ENCODE assay signal across 15 cellular contexts in genomic region chr2:158586491-158586890, GRCh38.
A peak's percentile ranks its signal among the peaks of the same experiment; 100 is the strongest.
DNase-seq lines count a peak whose midpoint lies in the region; ATAC-seq, FAIRE-seq and TF ChIP-seq lines count a peak whose summit lies in the region.
"Had no signal": no experiment of that assay in that cellular context is flagged by ENCODE, and none has a peak within 500 bp of the region (broad histone marks: within the 10 kb centered on the region; RNA-seq: fewer than 3 reads in every experiment).

No MANE protein-coding gene starts in this region.

- no peaks in the 10 kb centered on the region for H3K79me2 ChIP-seq in osteoblast (ENCODE audit: insufficient read depth, low read length)

- intact Hi-C loops in transverse colon (cut with DNase I; ENCODE audit: low total_unique reads), result no loop called here

- peaks cover 13% of the 10 kb centered on the region for H3K4me1 ChIP-seq in osteoblast (ENCODE audit: insufficient read depth, low read length)
- H3K4me1 ChIP-seq in small intestine (ENCODE audit: control insufficient read depth in 2 of 2, insufficient read depth in 1 of 2, low read depth in 1 of 2, low read length in 1 of 2), result no peaks in the 10 kb centered on the region
- H3K4me1 ChIP-seq in transverse colon, result no peaks in the 10 kb centered on the region
- H3K4me1 ChIP-seq: spleen had no signal

- TF ChIP-seq CTCF in epithelial cell of esophagus (IDR thresholded peaks at IDR 0.05; ENCODE audit: insufficient read depth, low read depth, low read length, missing control alignments), result no peak
- TF ChIP-seq CTCF in osteoblast (IDR thresholded peaks at IDR 0.05; ENCODE audit: extremely low read depth, low read depth, low read length), result no peak
- no peak for TF ChIP-seq CTCF in transverse colon (IDR thresholded peaks at IDR 0.05)

- H3K9me3 ChIP-seq in osteoblast (ENCODE audit: low read depth, low read length) (no peaks in the 10 kb centered on the region), small intestine (ENCODE audit: control insufficient read depth, low read depth) (no peaks in the 10 kb centered on the region), transverse colon (no peaks in the 10 kb centered on the region)
- H3K9me3 ChIP-seq: spleen had no signal

- H3K36me3 ChIP-seq in osteoblast (ENCODE audit: insufficient read depth, low read length) (peaks cover 11% of the 10 kb centered on the region), small intestine (ENCODE audit: control insufficient read depth in 2 of 2, insufficient read depth in 2 of 2, low read length in 2 of 2) (peaks cover 0 to 2% of the 10 kb centered on the region in 2 donors), transverse colon (peaks cover 0 to 5% (median 0%) of the 10 kb centered on the region in 4 donors)

- ATAC-seq in HG03097 (IDR thresholded peaks at IDR 0.05; ENCODE audit: low FRiP score, unreplicated experiment), result no peak

- peak overlapping the region; percentile 43 for H3K4me2 ChIP-seq in osteoblast (ENCODE audit: insufficient read depth, low read length)

- H2AFZ ChIP-seq in osteoblast (ENCODE audit: low read length), result no peak overlapping the region

- FAIRE-seq in small intestine (lab: Jason Lieb, UNC), result no peak
- FAIRE-seq: GM19239 had no signal

- H3K27ac ChIP-seq in osteoblast (ENCODE audit: low read depth, low read length), result peak overlapping the region; percentile 49
- no peak overlapping the region for H3K27ac ChIP-seq in small intestine (ENCODE audit: low read depth in 1 of 2, low read length in 1 of 2)
- H3K27ac ChIP-seq in transverse colon, result no peak overlapping the region
- H3K27ac ChIP-seq: HL-60, spleen had no signal

- DNase-seq in GM03348 (ENCODE audit: low spot score) (peak; percentile 21), NCI-H460 (ENCODE audit: extremely low read depth, low read depth) (peak; percentile 38), epithelial cell of esophagus (ENCODE audit: low read depth) (peak; percentile 85), osteoblast (ENCODE audit: insufficient read length, low spot score, missing footprints) (peak; percentile 54), small intestine (no peak), transverse colon (no peak)
- DNase-seq in activated naive CD4-positive, alpha-beta T cell treated with Interleukin-2 at 50 U/mL for 16 hours, result no peak
- DNase-seq: activated CD4-positive, alpha-beta T cell treated with anti-CD3 and anti-CD28 coated beads, Interleukin-2, amount 10 ng/mL, durations not matched to agents 24 days and 14 days; effector memory CD4-positive, alpha-beta T cell; NCI-H2227 treated with DMSO at 0.1 percent for 48 hours; spleen had no signal

- 57 to 64% (median 60%) methylated on average over 3 of the region's 3 CpGs for WGBS in small intestine, 3 donors
- WGBS in transverse colon (ENCODE audit: low coverage in 1 of 2), 2 donors, result 28 to 63% methylated on average over 3 of the region's 3 CpGs

- TF ChIP-seq EP300 in transverse colon (IDR thresholded peaks at IDR 0.05; ENCODE audit: low read depth), result no peak

- in situ Hi-C loops in transverse colon (cut with MboI; ENCODE audit: low pct_ligation_motif_present in 1 of 4, low pct_unique_long_range_greater_than_20kb in 1 of 4, low sequenced_read_pairs in 3 of 4), result no loop called here

- no peak for TF ChIP-seq POLR2A in transverse colon (IDR thresholded peaks at IDR 0.05)

- H3K27me3 ChIP-seq in osteoblast (ENCODE audit: insufficient read depth, low read length), result no peaks in the 10 kb centered on the region
- H3K27me3 ChIP-seq in small intestine (ENCODE audit: control insufficient read depth in 2 of 2, insufficient read depth in 2 of 2, low read length in 2 of 2), result no peaks in the 10 kb centered on the region
- H3K27me3 ChIP-seq in transverse colon, result no peaks in the 10 kb centered on the region
- H3K27me3 ChIP-seq: spleen had no signal

- no peaks in the 10 kb centered on the region for H4K20me1 ChIP-seq in osteoblast (ENCODE audit: insufficient read depth, low read length)

- H3K4me3 ChIP-seq in epithelial cell of esophagus (ENCODE audit: low read length), result no peak overlapping the region
- H3K4me3 ChIP-seq in osteoblast (ENCODE audit: insufficient read depth, low read length), result no peak overlapping the region
- no peak overlapping the region for H3K4me3 ChIP-seq in small intestine (ENCODE audit: low read depth in 1 of 2, low read length in 2 of 2)
- no peak overlapping the region for H3K4me3 ChIP-seq in transverse colon
- H3K4me3 ChIP-seq: lung, spleen had no signal

Comparison
In these comparisons a context has a peak if more than half of its experiments do, and no peak if none do; other contexts are left out.
1. DNase-seq: peak in GM03348 (single experiment), NCI-H460 (single experiment), epithelial cell of esophagus (single experiment) and osteoblast (single experiment); none in activated naive CD4-positive, alpha-beta T cell treated with Interleukin-2 at 50 U/mL for 16 hours (single experiment), small intestine (single experiment) and transverse colon (single experiment).